In genomic region chr3:139020036-139020867, GRCh38 we compare ENCODE assay signal across 16 cellular contexts. TPM values are rescaled to one million over a fixed set of nuclear protein-coding genes. Genes with fewer than 3 reads are reported as not detected.
DNase-seq lines count a peak whose midpoint lies in the region; ATAC-seq and TF ChIP-seq lines count a peak whose summit lies in the region.
"Had no signal": no experiment of that assay in that cellular context is flagged by ENCODE, and none has a peak within 500 bp of the region (broad histone marks: within the 10 kb centered on the region; RNA-seq: fewer than 3 reads in every experiment).

No MANE protein-coding gene starts in this region.

- no TSS peak for BruUV-seq in HCT116 (replicated peaks; lab: Mats Ljungman, UMichigan)

- H3K36me3 Mint-ChIP-seq in osteocyte (ENCODE audit: unreplicated experiment) (no peaks in the 10 kb centered on the region), progenitor cell of endocrine pancreas (ENCODE audit: insufficient read depth) (peaks cover 4% of the 10 kb centered on the region)
- H3K36me3 Mint-ChIP-seq: CD14-positive monocyte had no signal

- H3K36me3 ChIP-seq in BE2C (no peaks in the 10 kb centered on the region), HCT116 (ENCODE audit: control insufficient read depth in 1 of 2, insufficient read depth in 2 of 2, low read length in 2 of 2) (no peaks in the 10 kb centered on the region), upper lobe of left lung (no peaks in the 10 kb centered on the region), right lobe of liver (no peaks in the 10 kb centered on the region)
- H3K36me3 ChIP-seq: BLaER1 had no signal

- no peaks in the 10 kb centered on the region for H3K79me2 ChIP-seq in HCT116 (ENCODE audit: insufficient read depth, low read length)

- TF ChIP-seq RAD21 in HCT116 (IDR thresholded peaks at IDR 0.05; ENCODE audit: low read depth) = no peak

- POLR2A ChIA-PET in HCT116 (lab: Charles Lee) = no interaction called here

- H3K9me3 Mint-ChIP-seq in osteocyte (ENCODE audit: unreplicated experiment) (peaks cover 7% of the 10 kb centered on the region), progenitor cell of endocrine pancreas (ENCODE audit: low read depth) (peaks cover 7% of the 10 kb centered on the region)

- intact Hi-C loops in HCT116 (cut with micrococcal nuclease) = no loop called here
- intact Hi-C loops in right lobe of liver (cut with DNase I) = no loop called here

- H3K27me3 Mint-ChIP-seq in osteocyte (ENCODE audit: unreplicated experiment) (no peaks in the 10 kb centered on the region), progenitor cell of endocrine pancreas (no peaks in the 10 kb centered on the region)

- TF ChIP-seq POLR2A in HCT116 (IDR thresholded peaks at IDR 0.05; ENCODE audit: borderline replicate concordance, extremely low read depth, insufficient read depth, insufficient read length) (no peak), upper lobe of left lung (IDR thresholded peaks at IDR 0.05) (no peak), right lobe of liver (IDR thresholded peaks at IDR 0.05) (no peak)

- H3K27ac ChIP-seq in HCT116 (ENCODE audit: low read depth, low read length) (no peak overlapping the region), upper lobe of left lung (no peak overlapping the region), right lobe of liver (no peak overlapping the region)
- H3K27ac ChIP-seq: A549, BLaER1 had no signal

- WGBS in upper lobe of left lung, 2 donors = 63 to 73% methylated on average over 30 to 50 of the region's 81 CpGs
- WGBS in right lobe of liver (ENCODE audit: insufficient coverage, low coverage, low lambda C conversion rate, missing lambda C conversion rate) = 60% methylated on average over 7 of the region's 81 CpGs

- H3K4me3 Mint-ChIP-seq in osteocyte (ENCODE audit: unreplicated experiment) (no peak overlapping the region), progenitor cell of endocrine pancreas (ENCODE audit: low read depth) (no peak overlapping the region)
- H3K4me3 Mint-ChIP-seq: CD4-positive, alpha-beta memory T cell had no signal

- H3K27me3 ChIP-seq in BE2C (no peaks in the 10 kb centered on the region), HCT116 (ENCODE audit: insufficient read depth, low read length) (no peaks in the 10 kb centered on the region), upper lobe of left lung (no peaks in the 10 kb centered on the region), right lobe of liver (no peaks in the 10 kb centered on the region)
- H3K27me3 ChIP-seq: BLaER1 had no signal

- peak; percentile 20; the same call in 1 of the 2 replicates for ATAC-seq in HCT116
- peak; percentile 16 to 22 for ATAC-seq in upper lobe of left lung (ENCODE audit: low FRiP score in 2 of 2)
- ATAC-seq in right lobe of liver = no peak
- ATAC-seq: A549 had no signal

- DNase-seq in BE2C = peak; percentile 6
- no peak for DNase-seq in HCT116 (ENCODE audit: low read depth, low spot score)
- peak; percentile 84 for DNase-seq in osteocyte (ENCODE audit: extremely low spot score, unreplicated experiment)
- DNase-seq in upper lobe of left lung = peak in 1 of 2 donors; percentile 79
- no peak for DNase-seq in NCI-H2029 (lab: John Stamatoyannopoulos, UW)
- DNase-seq in progenitor cell of endocrine pancreas (ENCODE audit: low spot score, unreplicated experiment) = no peak
- DNase-seq in right lobe of liver = no peak
- DNase-seq: CD4-positive, alpha-beta memory T cell; DMS79 treated with DMSO at 0.1 percent for 48 hours; GF-D8; GOT3; IMR-90 had no signal

- RAD21 ChIA-PET in HCT116 (lab: Charles Lee; ENCODE audit: low non-redundant PET in 1 of 2, low total read pairs in 2 of 2, uncharacterized antibody in 2 of 2, unreplicated experiment in 2 of 2) = no interaction called here

- H3K9me3 ChIP-seq in BE2C = no peaks in the 10 kb centered on the region
- no peaks in the 10 kb centered on the region; a peak in 1 of 4 replicates for H3K9me3 ChIP-seq in HCT116 (ENCODE audit: control insufficient read depth in 1 of 2, insufficient read depth in 1 of 2, low read depth in 1 of 2, low read length in 2 of 2)
- peaks cover 0 to 13% (median 5%) of the 10 kb centered on the region in 4 donors for H3K9me3 ChIP-seq in upper lobe of left lung
- H3K9me3 ChIP-seq in right lobe of liver = no peaks in the 10 kb centered on the region
- H3K9me3 ChIP-seq: A549 had no signal

- no peak overlapping the region for H3K4me2 ChIP-seq in HCT116 (ENCODE audit: low read length)
- H3K4me2 ChIP-seq: A549, BLaER1 had no signal

- H3K4me1 ChIP-seq in BE2C (no peaks in the 10 kb centered on the region), HCT116 (ENCODE audit: control insufficient read depth in 1 of 2, insufficient read depth in 2 of 2, low read length in 2 of 2) (no peaks in the 10 kb centered on the region), upper lobe of left lung (no peaks in the 10 kb centered on the region), right lobe of liver (no peaks in the 10 kb centered on the region)
- H3K4me1 ChIP-seq: A549, BLaER1 had no signal

- CTCF ChIA-PET in HCT116 (lab: Charles Lee) = no interaction called here

- TF ChIP-seq CTCF in BE2C (IDR thresholded peaks at IDR 0.05; ENCODE audit: low read depth, low read length) (no peak), HCT116 (IDR thresholded peaks at IDR 0.05 in 2 of 3, conservative IDR thresholded peaks at IDR 0.05 in 1 of 3; ENCODE audit: borderline replicate concordance in 1 of 3, insufficient read depth in 1 of 3, low read depth in 2 of 3, low read length in 2 of 3) (no peak), osteocyte (IDR thresholded peaks at IDR 0.05) (no peak), upper lobe of left lung (IDR thresholded peaks at IDR 0.05) (no peak), progenitor cell of endocrine pancreas (IDR thresholded peaks at IDR 0.05; ENCODE audit: unreplicated experiment) (no peak), right lobe of liver (IDR thresholded peaks at IDR 0.05) (no peak)

- no peak overlapping the region for H2AFZ ChIP-seq in HCT116 (ENCODE audit: low read depth, low read length, poor library complexity, severe bottlenecking)

- no peak for TF ChIP-seq EP300 in upper lobe of left lung (IDR thresholded peaks at IDR 0.05)

- H3K9me2 ChIP-seq in HCT116 (ENCODE audit: insufficient read depth) = no peaks in the 10 kb centered on the region

- H3K27ac Mint-ChIP-seq in osteocyte (ENCODE audit: unreplicated experiment) (no peak overlapping the region), progenitor cell of endocrine pancreas (no peak overlapping the region)
- H3K27ac Mint-ChIP-seq: CD4-positive, alpha-beta memory T cell had no signal

- H4K20me1 ChIP-seq in HCT116 (ENCODE audit: insufficient read depth) = no peaks in the 10 kb centered on the region
- H4K20me1 ChIP-seq: BLaER1 had no signal

- H3K4me1 Mint-ChIP-seq in osteocyte (ENCODE audit: unreplicated experiment) (no peaks in the 10 kb centered on the region), progenitor cell of endocrine pancreas (ENCODE audit: low read depth) (no peaks in the 10 kb centered on the region)
- H3K4me1 Mint-ChIP-seq: CD14-positive monocyte; CD4-positive, alpha-beta memory T cell had no signal

- H3K4me3 ChIP-seq in BE2C (ENCODE audit: low read depth, low read length) (no peak overlapping the region), HCT116 (replicated peaks in 1 of 2; ENCODE audit: low read depth in 1 of 2, low read length in 2 of 2) (no peak overlapping the region), upper lobe of left lung (no peak overlapping the region), right lobe of liver (no peak overlapping the region)
- H3K4me3 ChIP-seq: A549, BLaER1 had no signal

- no peak overlapping the region for H3K9ac ChIP-seq in HCT116 (ENCODE audit: low read length)
- H3K9ac ChIP-seq: BLaER1 had no signal

TF ChIP-seq in HCT116, 20 proteins besides CTCF, POLR2A, EP300 and RAD21:
- TF ChIP-seq EGR1 (IDR thresholded peaks at IDR 0.05; ENCODE audit: low read depth) (no peak), CBX3 (IDR thresholded peaks at IDR 0.05; ENCODE audit: low read depth) (no peak), MAX (IDR thresholded peaks at IDR 0.05) (no peak), TCF7L2 (IDR thresholded peaks at IDR 0.05; ENCODE audit: borderline replicate concordance, extremely low read depth, insufficient read depth, insufficient read length) (no peak), SP1 (IDR thresholded peaks at IDR 0.05; ENCODE audit: low read depth) (no peak), EZH2phosphoT487 (IDR thresholded peaks at IDR 0.05; ENCODE audit: borderline replicate concordance) (no peak), FOSL1 (IDR thresholded peaks at IDR 0.05; ENCODE audit: low read depth) (no peak)

RNA-seq across cellular contexts. Expression of gene PRR23B, which starts 0.5 kb away (rescaled TPM):
- not detected for polyA plus RNA-seq in BE2C (2012; ENCODE audit: insufficient read depth, insufficient read length, low read depth)
- total RNA-seq in HCT116 (2021; ENCODE audit: unreplicated experiment) (not detected), osteocyte (not detected in 2 replicates), upper lobe of left lung (not detected), progenitor cell of endocrine pancreas (not detected in 2 replicates), right lobe of liver (not detected)
- polyA plus RNA-seq in HCT116 (2012) = not detected in 2 replicates
- total RNA-seq: CD4-positive, alpha-beta memory T cell; H7; IMR-90 had no signal
- polyA plus RNA-seq: A549; CD14-positive monocyte; CD4-positive, alpha-beta memory T cell; IMR-90 had no signal

RNA-seq across cellular contexts. Expression of gene PRR23A, which starts 14.2 kb away (rescaled TPM):
- not detected for polyA plus RNA-seq in BE2C (2012; ENCODE audit: insufficient read depth, insufficient read length, low read depth)
- total RNA-seq in HCT116 (2021; ENCODE audit: unreplicated experiment) (not detected), osteocyte (not detected in 2 replicates), upper lobe of left lung (not detected), progenitor cell of endocrine pancreas (not detected in 2 replicates), right lobe of liver (not detected)
- not detected in 2 replicates for polyA plus RNA-seq in HCT116 (2012)
- total RNA-seq: CD4-positive, alpha-beta memory T cell; H7; IMR-90 had no signal
- polyA plus RNA-seq: A549; CD14-positive monocyte; CD4-positive, alpha-beta memory T cell; IMR-90 had no signal

RNA-seq across cellular contexts. Expression of gene PRR23C, which starts 24.4 kb away (rescaled TPM):
- polyA plus RNA-seq in BE2C (2012; ENCODE audit: insufficient read depth, insufficient read length, low read depth) = not detected
- not detected for total RNA-seq in HCT116 (2021; ENCODE audit: unreplicated experiment)
- not detected in 2 replicates for polyA plus RNA-seq in HCT116 (2012)
- total RNA-seq in osteocyte = not detected in 2 replicates
- not detected for total RNA-seq in upper lobe of left lung
- total RNA-seq in progenitor cell of endocrine pancreas = not detected in 2 replicates
- not detected for total RNA-seq in right lobe of liver
- total RNA-seq: CD4-positive, alpha-beta memory T cell; H7; IMR-90 had no signal
- polyA plus RNA-seq: A549; CD14-positive monocyte; CD4-positive, alpha-beta memory T cell; IMR-90 had no signal

Comparison
In these comparisons a context has a peak if more than half of its experiments do, and no peak if none do; other contexts are left out.
1. DNase-seq: peak in BE2C (single experiment) and osteocyte (single experiment); none in HCT116 (single experiment), NCI-H2029 (single experiment), progenitor cell of endocrine pancreas (single experiment) and right lobe of liver (0 of 3).
2. ATAC-seq: peak in HCT116 (single experiment) and upper lobe of left lung (2 of 2); none in right lobe of liver (0 of 4).